15 cellular contexts compared by ENCODE assay signal in genomic region chr6:111794716-111795452, GRCh38.
DNase-seq lines count a peak whose midpoint lies in the region; ATAC-seq and TF ChIP-seq lines count a peak whose summit lies in the region.
"Had no signal": no experiment of that assay in that cellular context is flagged by ENCODE, and none has a peak within 500 bp of the region (broad histone marks: within the 10 kb centered on the region; RNA-seq: fewer than 3 reads in every experiment).

No MANE protein-coding gene starts in this region.

- peak overlapping the region; percentile 5 for H3K27ac ChIP-seq in CD4-positive, alpha-beta T cell (ENCODE audit: low read depth, low read length)
- H3K27ac ChIP-seq: WERI-Rb-1 had no signal

- H3K9me3 ChIP-seq in CD4-positive, alpha-beta T cell (ENCODE audit: control insufficient read depth, low read length) = no peaks in the 10 kb centered on the region
- H3K9me3 ChIP-seq in T-helper 17 cell (ENCODE audit: control insufficient read depth, low read length, poor library complexity, severe bottlenecking) = no peaks in the 10 kb centered on the region

- H3K27me3 Mint-ChIP-seq in CD4-positive, alpha-beta T cell = no peaks in the 10 kb centered on the region
- no peaks in the 10 kb centered on the region for H3K27me3 Mint-ChIP-seq in T-helper 17 cell
- H3K27me3 Mint-ChIP-seq in chondrocyte (ENCODE audit: low read depth) = no peaks in the 10 kb centered on the region

- DNase-seq in CD4-positive, alpha-beta T cell = no peak
- DNase-seq in T-helper 17 cell = no peak
- DNase-seq in islet precursor cell = peak; percentile 24
- DNase-seq in activated effector memory CD4-positive, alpha-beta T cell treated with anti-CD3 and anti-CD28 coated beads, Interleukin-2, amount 50 U/mL, for 16 hours = no peak
- no peak for DNase-seq in stimulated activated naive CD4-positive, alpha-beta T cell treated with Interleukin-2 at 50 U/mL for 16 hours (lab: John Stamatoyannopoulos, UW)
- DNase-seq in chondrocyte (ENCODE audit: low spot score) = no peak
- DNase-seq in NCI-H1417 (lab: John Stamatoyannopoulos, UW) = no peak
- DNase-seq: cortex of kidney, NCI-H1092, NCI-H524, retina, SIG-M5, substantia nigra, WERI-Rb-1 had no signal

- intact Hi-C loops in CD4-positive, alpha-beta T cell (cut with DNase I, micrococcal nuclease) = loop anchor here in 1 of 2 experiments (2.0 kb wide), 1 partner anchor 14 kb away; no protein-coding TSS in a partner anchor

- peak; percentile 33 for ATAC-seq in CD4-positive, alpha-beta T cell (ENCODE audit: poor library complexity)
- ATAC-seq in GM21786 (IDR thresholded peaks at IDR 0.05; ENCODE audit: unreplicated experiment) (peak; percentile 60), T-helper 17 cell (peak; percentile 53)

- no peaks in the 10 kb centered on the region for H3K27me3 ChIP-seq in CD4-positive, alpha-beta T cell (ENCODE audit: control insufficient read depth, insufficient read depth, low read length)

- TF ChIP-seq CTCF in CD4-positive, alpha-beta T cell (IDR thresholded peaks at IDR 0.05) = no peak
- TF ChIP-seq CTCF in chondrocyte (IDR thresholded peaks at IDR 0.05) = no peak

- no peaks in the 10 kb centered on the region for H3K9me3 Mint-ChIP-seq in CD4-positive, alpha-beta T cell
- no peaks in the 10 kb centered on the region for H3K9me3 Mint-ChIP-seq in chondrocyte (ENCODE audit: low read depth)

- POLR2A ChIA-PET in CD4-positive, alpha-beta T cell (lab: Charles Lee) = interaction anchor here (1.0 to 2.1 kb wide), 5 partner anchors 9 to 233 kb away, joined by 3 to 6 read pairs (median 5); no protein-coding TSS in a partner anchor

- H3K36me3 Mint-ChIP-seq in CD4-positive, alpha-beta T cell (ENCODE audit: low read depth) = peaks cover 59% of the 10 kb centered on the region
- H3K36me3 Mint-ChIP-seq in T-helper 17 cell (ENCODE audit: low read depth) (no peaks in the 10 kb centered on the region), chondrocyte (ENCODE audit: low read depth) (no peaks in the 10 kb centered on the region)

- CTCF ChIA-PET in CD4-positive, alpha-beta T cell (lab: Charles Lee) = interaction anchor here (1.2 kb wide), 1 partner anchor 72 kb away, joined by 3 read pairs; no protein-coding TSS in a partner anchor

- peaks cover 89% of the 10 kb centered on the region for H3K4me1 Mint-ChIP-seq in CD4-positive, alpha-beta T cell (ENCODE audit: low read depth)
- peaks cover 73% of the 10 kb centered on the region for H3K4me1 Mint-ChIP-seq in T-helper 17 cell
- H3K4me1 Mint-ChIP-seq in chondrocyte (ENCODE audit: low read depth) = peaks cover 28% of the 10 kb centered on the region

- peak overlapping the region; percentile 78 for H3K27ac Mint-ChIP-seq in CD4-positive, alpha-beta T cell
- H3K27ac Mint-ChIP-seq in T-helper 17 cell = no peak overlapping the region
- no peak overlapping the region for H3K27ac Mint-ChIP-seq in chondrocyte (ENCODE audit: unreplicated experiment)

- H3K4me3 Mint-ChIP-seq in CD4-positive, alpha-beta T cell = peak overlapping the region; percentile 79
- H3K4me3 Mint-ChIP-seq in T-helper 17 cell (peak overlapping the region; percentile 82), chondrocyte (ENCODE audit: unreplicated experiment) (no peak overlapping the region)
